In genomic region chr10:13942030-13942429, GRCh38 we compare ENCODE assay signal across 1 cellular context.
TF ChIP-seq lines count a peak whose summit lies in the region.

No MANE protein-coding gene starts in this region.

TF ChIP-seq in GM12878, 131 proteins besides CTCF, POLR2A, EP300 and RAD21 (continued from another document and continues in another):
- no peak for TF ChIP-seq ZBTB40 (IDR thresholded peaks at IDR 0.05; ENCODE audit: borderline replicate concordance)
- no peak for TF ChIP-seq RCOR1 (conservative IDR thresholded peaks at IDR 0.05; ENCODE audit: low read depth, low read length)
- no peak for TF ChIP-seq ZBED1 (IDR thresholded peaks at IDR 0.05; ENCODE audit: borderline replicate concordance)
- TF ChIP-seq ZNF384 (IDR thresholded peaks at IDR 0.05; ENCODE audit: borderline replicate concordance, low read depth, low read length): no peak
- no peak for TF ChIP-seq NR2C2 (IDR thresholded peaks at IDR 0.05; ENCODE audit: borderline replicate concordance, control insufficient read depth, insufficient read length, low read depth)
- no peak for TF ChIP-seq NKRF (conservative IDR thresholded peaks at IDR 0.05)
- no peak for TF ChIP-seq CBX3 (IDR thresholded peaks at IDR 0.05; ENCODE audit: borderline replicate concordance, low read depth)
- no peak for TF ChIP-seq SREBF1 (IDR thresholded peaks at IDR 0.05; ENCODE audit: low read length)
- TF ChIP-seq SRF (IDR thresholded peaks at IDR 0.05; ENCODE audit: low read depth in 2 of 2, low read length in 2 of 2): no peak
- TF ChIP-seq ESRRA (IDR thresholded peaks at IDR 0.05; ENCODE audit: low read length): no peak
- TF ChIP-seq NBN (IDR thresholded peaks at IDR 0.05): peak; percentile 76
- TF ChIP-seq, protein P1, sequence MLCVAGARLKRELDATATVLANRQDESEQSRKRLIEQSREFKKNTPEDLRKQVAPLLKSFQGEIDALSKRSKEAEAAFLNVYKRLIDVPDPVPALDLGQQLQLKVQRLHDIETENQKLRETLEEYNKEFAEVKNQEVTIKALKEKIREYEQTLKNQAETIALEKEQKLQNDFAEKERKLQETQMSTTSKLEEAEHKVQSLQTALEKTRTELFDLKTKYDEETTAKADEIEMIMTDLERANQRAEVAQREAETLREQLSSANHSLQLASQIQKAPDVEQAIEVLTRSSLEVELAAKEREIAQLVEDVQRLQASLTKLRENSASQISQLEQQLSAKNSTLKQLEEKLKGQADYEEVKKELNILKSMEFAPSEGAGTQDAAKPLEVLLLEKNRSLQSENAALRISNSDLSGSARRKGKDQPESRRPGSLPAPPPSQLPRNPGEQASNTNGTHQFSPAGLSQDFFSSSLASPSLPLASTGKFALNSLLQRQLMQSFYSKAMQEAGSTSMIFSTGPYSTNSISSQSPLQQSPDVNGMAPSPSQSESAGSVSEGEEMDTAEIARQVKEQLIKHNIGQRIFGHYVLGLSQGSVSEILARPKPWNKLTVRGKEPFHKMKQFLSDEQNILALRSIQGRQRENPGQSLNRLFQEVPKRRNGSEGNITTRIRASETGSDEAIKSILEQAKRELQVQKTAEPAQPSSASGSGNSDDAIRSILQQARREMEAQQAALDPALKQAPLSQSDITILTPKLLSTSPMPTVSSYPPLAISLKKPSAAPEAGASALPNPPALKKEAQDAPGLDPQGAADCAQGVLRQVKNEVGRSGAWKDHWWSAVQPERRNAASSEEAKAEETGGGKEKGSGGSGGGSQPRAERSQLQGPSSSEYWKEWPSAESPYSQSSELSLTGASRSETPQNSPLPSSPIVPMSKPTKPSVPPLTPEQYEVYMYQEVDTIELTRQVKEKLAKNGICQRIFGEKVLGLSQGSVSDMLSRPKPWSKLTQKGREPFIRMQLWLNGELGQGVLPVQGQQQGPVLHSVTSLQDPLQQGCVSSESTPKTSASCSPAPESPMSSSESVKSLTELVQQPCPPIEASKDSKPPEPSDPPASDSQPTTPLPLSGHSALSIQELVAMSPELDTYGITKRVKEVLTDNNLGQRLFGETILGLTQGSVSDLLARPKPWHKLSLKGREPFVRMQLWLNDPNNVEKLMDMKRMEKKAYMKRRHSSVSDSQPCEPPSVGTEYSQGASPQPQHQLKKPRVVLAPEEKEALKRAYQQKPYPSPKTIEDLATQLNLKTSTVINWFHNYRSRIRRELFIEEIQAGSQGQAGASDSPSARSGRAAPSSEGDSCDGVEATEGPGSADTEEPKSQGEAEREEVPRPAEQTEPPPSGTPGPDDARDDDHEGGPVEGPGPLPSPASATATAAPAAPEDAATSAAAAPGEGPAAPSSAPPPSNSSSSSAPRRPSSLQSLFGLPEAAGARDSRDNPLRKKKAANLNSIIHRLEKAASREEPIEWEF (IDR thresholded peaks at IDR 0.05; ENCODE audit: insufficient replicate concordance, low read depth, low read length): no peak
- no peak for TF ChIP-seq E4F1 (IDR thresholded peaks at IDR 0.05; ENCODE audit: borderline replicate concordance, partially characterized antibody)
- TF ChIP-seq, protein P2, sequence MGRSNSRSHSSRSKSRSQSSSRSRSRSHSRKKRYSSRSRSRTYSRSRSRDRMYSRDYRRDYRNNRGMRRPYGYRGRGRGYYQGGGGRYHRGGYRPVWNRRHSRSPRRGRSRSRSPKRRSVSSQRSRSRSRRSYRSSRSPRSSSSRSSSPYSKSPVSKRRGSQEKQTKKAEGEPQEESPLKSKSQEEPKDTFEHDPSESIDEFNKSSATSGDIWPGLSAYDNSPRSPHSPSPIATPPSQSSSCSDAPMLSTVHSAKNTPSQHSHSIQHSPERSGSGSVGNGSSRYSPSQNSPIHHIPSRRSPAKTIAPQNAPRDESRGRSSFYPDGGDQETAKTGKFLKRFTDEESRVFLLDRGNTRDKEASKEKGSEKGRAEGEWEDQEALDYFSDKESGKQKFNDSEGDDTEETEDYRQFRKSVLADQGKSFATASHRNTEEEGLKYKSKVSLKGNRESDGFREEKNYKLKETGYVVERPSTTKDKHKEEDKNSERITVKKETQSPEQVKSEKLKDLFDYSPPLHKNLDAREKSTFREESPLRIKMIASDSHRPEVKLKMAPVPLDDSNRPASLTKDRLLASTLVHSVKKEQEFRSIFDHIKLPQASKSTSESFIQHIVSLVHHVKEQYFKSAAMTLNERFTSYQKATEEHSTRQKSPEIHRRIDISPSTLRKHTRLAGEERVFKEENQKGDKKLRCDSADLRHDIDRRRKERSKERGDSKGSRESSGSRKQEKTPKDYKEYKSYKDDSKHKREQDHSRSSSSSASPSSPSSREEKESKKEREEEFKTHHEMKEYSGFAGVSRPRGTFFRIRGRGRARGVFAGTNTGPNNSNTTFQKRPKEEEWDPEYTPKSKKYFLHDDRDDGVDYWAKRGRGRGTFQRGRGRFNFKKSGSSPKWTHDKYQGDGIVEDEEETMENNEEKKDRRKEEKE (IDR thresholded peaks at IDR 0.05): no peak
- no peak for TF ChIP-seq EGR1 (IDR thresholded peaks at IDR 0.05; ENCODE audit: borderline replicate concordance in 1 of 2, low read depth in 2 of 2, low read length in 2 of 2)
- TF ChIP-seq, protein P3, sequence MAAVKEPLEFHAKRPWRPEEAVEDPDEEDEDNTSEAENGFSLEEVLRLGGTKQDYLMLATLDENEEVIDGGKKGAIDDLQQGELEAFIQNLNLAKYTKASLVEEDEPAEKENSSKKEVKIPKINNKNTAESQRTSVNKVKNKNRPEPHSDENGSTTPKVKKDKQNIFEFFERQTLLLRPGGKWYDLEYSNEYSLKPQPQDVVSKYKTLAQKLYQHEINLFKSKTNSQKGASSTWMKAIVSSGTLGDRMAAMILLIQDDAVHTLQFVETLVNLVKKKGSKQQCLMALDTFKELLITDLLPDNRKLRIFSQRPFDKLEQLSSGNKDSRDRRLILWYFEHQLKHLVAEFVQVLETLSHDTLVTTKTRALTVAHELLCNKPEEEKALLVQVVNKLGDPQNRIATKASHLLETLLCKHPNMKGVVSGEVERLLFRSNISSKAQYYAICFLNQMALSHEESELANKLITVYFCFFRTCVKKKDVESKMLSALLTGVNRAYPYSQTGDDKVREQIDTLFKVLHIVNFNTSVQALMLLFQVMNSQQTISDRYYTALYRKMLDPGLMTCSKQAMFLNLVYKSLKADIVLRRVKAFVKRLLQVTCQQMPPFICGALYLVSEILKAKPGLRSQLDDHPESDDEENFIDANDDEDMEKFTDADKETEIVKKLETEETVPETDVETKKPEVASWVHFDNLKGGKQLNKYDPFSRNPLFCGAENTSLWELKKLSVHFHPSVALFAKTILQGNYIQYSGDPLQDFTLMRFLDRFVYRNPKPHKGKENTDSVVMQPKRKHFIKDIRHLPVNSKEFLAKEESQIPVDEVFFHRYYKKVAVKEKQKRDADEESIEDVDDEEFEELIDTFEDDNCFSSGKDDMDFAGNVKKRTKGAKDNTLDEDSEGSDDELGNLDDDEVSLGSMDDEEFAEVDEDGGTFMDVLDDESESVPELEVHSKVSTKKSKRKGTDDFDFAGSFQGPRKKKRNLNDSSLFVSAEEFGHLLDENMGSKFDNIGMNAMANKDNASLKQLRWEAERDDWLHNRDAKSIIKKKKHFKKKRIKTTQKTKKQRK (IDR thresholded peaks at IDR 0.05; ENCODE audit: low read depth, low read length): no peak
- no peak for TF ChIP-seq HDAC6 (IDR thresholded peaks at IDR 0.05; ENCODE audit: unreplicated experiment)
- no peak for TF ChIP-seq NFYA (IDR thresholded peaks at IDR 0.05; ENCODE audit: borderline replicate concordance, low read depth, low read length)
- TF ChIP-seq YBX1 (IDR thresholded peaks at IDR 0.05): no peak
- TF ChIP-seq MYB (IDR thresholded peaks at IDR 0.05; ENCODE audit: borderline replicate concordance, low read depth, low read length): no peak
- TF ChIP-seq HSF1 (IDR thresholded peaks at IDR 0.05; ENCODE audit: low read depth, low read length): no peak
- TF ChIP-seq YY1 (IDR thresholded peaks at IDR 0.05; ENCODE audit: low read depth, low read length): 0 out of 2 replicates have a peak, but pooled peaks have one; percentile 9
- no peak for TF ChIP-seq FOS (IDR thresholded peaks at IDR 0.05; ENCODE audit: borderline replicate concordance, extremely low read depth, insufficient read length)
- TF ChIP-seq IKZF2 (IDR thresholded peaks at IDR 0.05): peak; percentile 84 to 87
- no peak for TF ChIP-seq HDGF (IDR thresholded peaks at IDR 0.05)
- no peak for TF ChIP-seq KAT2A (conservative IDR thresholded peaks at IDR 0.05; ENCODE audit: control insufficient read depth, low read depth, low read length)
- TF ChIP-seq BCL11A (IDR thresholded peaks at IDR 0.05; ENCODE audit: low read depth, low read length): peak; percentile 99
- TF ChIP-seq WRNIP1 (IDR thresholded peaks at IDR 0.05; ENCODE audit: borderline replicate concordance, low read depth, low read length): no peak
- TF ChIP-seq NRF1 (conservative IDR thresholded peaks at IDR 0.05; ENCODE audit: low read depth, low read length): no peak
- peak; percentile 32 for TF ChIP-seq MEF2B (IDR thresholded peaks at IDR 0.05; ENCODE audit: partially characterized antibody, poor library complexity, severe bottlenecking)
- no peak; the same call in 1 of the 2 replicates for TF ChIP-seq SMC3 (IDR thresholded peaks at IDR 0.05; ENCODE audit: borderline replicate concordance, low read length)
- no peak for TF ChIP-seq GABPA (IDR thresholded peaks at IDR 0.05; ENCODE audit: low read depth)
- no peak for TF ChIP-seq ZNF207 (IDR thresholded peaks at IDR 0.05; ENCODE audit: borderline replicate concordance)
- TF ChIP-seq SUPT20H (IDR thresholded peaks at IDR 0.05; ENCODE audit: borderline replicate concordance, control insufficient read depth, low read depth, low read length): no peak
- TF ChIP-seq CREM (IDR thresholded peaks at IDR 0.05; ENCODE audit: low read depth): no peak
- no peak for TF ChIP-seq TCF3 (IDR thresholded peaks at IDR 0.05; ENCODE audit: borderline replicate concordance, insufficient read depth, low read depth, low read length)
- TF ChIP-seq KDM1A (IDR thresholded peaks at IDR 0.05; ENCODE audit: borderline replicate concordance): no peak
